10 cellular contexts compared by ENCODE assay signal in the genomic region with DNA sequence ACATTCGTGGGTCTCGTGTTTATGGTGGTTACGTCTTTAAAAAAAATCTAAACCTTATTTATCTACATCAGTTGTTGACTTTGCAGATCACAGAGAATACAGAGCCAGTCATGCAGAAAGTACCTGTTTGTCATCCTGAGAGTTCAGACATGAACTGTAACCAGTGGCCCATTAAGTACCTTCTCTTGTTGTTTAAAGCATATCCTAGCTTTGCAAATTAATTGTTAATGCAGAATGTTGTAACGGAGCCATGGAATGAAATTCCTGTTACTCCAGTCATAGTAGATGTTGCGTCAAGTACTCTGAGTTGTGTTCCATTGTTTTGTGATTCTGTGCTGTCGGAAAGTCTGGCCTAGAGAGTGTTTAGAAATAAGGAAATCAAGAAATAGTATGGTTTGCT.
DNase-seq lines count a peak whose midpoint lies in the region; ATAC-seq and TF ChIP-seq lines count a peak whose summit lies in the region.
"Had no signal": no experiment of that assay in that cellular context is flagged by ENCODE, and none has a peak within 500 bp of the region (broad histone marks: within the 10 kb centered on the region; RNA-seq: fewer than 3 reads in every experiment).

No MANE protein-coding gene starts in this region.

- no peaks in the 10 kb centered on the region for H3K27me3 Mint-ChIP-seq in stimulated activated naive B cell treated with anti-CD40 and anti-IgM and Interleukin-4, amounts not matched to agents 10 μg/mL and 1 μg/mL and 100 μg/mL, for 72 hours

- H3K4me1 Mint-ChIP-seq in stimulated activated naive B cell treated with anti-CD40 and anti-IgM and Interleukin-4, amounts not matched to agents 10 μg/mL and 1 μg/mL and 100 μg/mL, for 72 hours, result no peaks in the 10 kb centered on the region
- H3K4me1 Mint-ChIP-seq: immature natural killer cell had no signal

- H3K9me3 ChIP-seq in mammary epithelial cell (replicated peaks; ENCODE audit: insufficient read depth, low read length), result no peaks in the 10 kb centered on the region
- H3K9me3 ChIP-seq in parathyroid adenoma (ENCODE audit: control insufficient read depth, low read length), result no peaks in the 10 kb centered on the region

- H3K4me3 ChIP-seq in mammary epithelial cell (replicated peaks in 1 of 3; ENCODE audit: insufficient read depth in 1 of 3, low read depth in 2 of 3, low read length in 3 of 3) (no peak overlapping the region), parathyroid adenoma (ENCODE audit: low read depth, low read length) (no peak overlapping the region)
- H3K4me3 ChIP-seq: SK-N-MC had no signal

- no peaks in the 10 kb centered on the region for H3K79me2 ChIP-seq in mammary epithelial cell (ENCODE audit: insufficient read depth, low read length)
- no peaks in the 10 kb centered on the region for H3K79me2 ChIP-seq in parathyroid adenoma

- H3K9me3 Mint-ChIP-seq in stimulated activated naive B cell treated with anti-CD40 and anti-IgM and Interleukin-4, amounts not matched to agents 10 μg/mL and 1 μg/mL and 100 μg/mL, for 72 hours, result peaks cover 0 to 7% of the 10 kb centered on the region in 2 donors

- in situ Hi-C loops in mammary epithelial cell (cut with MboI; ENCODE audit: low sequenced_read_pairs in 2 of 2), result no loop called here

- H4K20me1 ChIP-seq in mammary epithelial cell (ENCODE audit: insufficient read depth, low read length), result no peaks in the 10 kb centered on the region

- no peaks in the 10 kb centered on the region for H3K36me3 Mint-ChIP-seq in stimulated activated naive B cell treated with anti-CD40 and anti-IgM and Interleukin-4, amounts not matched to agents 10 μg/mL and 1 μg/mL and 100 μg/mL, for 72 hours
- H3K36me3 Mint-ChIP-seq: immature natural killer cell had no signal

- CTCF ChIA-PET in mammary epithelial cell (lab: Charles Lee; ENCODE audit: low non-redundant PET), result no interaction called here

- DNase-seq in EL, result peak; percentile 26
- peak; percentile 19 for DNase-seq in NCI-H128 (lab: John Stamatoyannopoulos, UW; ENCODE audit: unreplicated experiment)
- DNase-seq in mammary epithelial cell, result peak; percentile 30
- no peak for DNase-seq in stimulated activated naive B cell treated with anti-CD40 and anti-IgM and Interleukin-4, amounts not matched to agents 10 μg/mL and 1 μg/mL and 100 μg/mL, for 72 hours
- DNase-seq in activated T-cell treated with anti-CD3 and anti-CD28 coated beads, Interleukin-2, amount 50 U/mL, for 1 hour, result no peak
- DNase-seq in NCI-H446 (lab: John Stamatoyannopoulos, UW), result no peak
- DNase-seq: immature natural killer cell, MM.1S had no signal

- no peaks in the 10 kb centered on the region for H3K27me3 ChIP-seq in mammary epithelial cell (ENCODE audit: insufficient read depth, low read length)
- no peaks in the 10 kb centered on the region for H3K27me3 ChIP-seq in parathyroid adenoma (ENCODE audit: control insufficient read depth, insufficient read depth, low read length)

- no peak overlapping the region for H3K27ac Mint-ChIP-seq in stimulated activated naive B cell treated with anti-CD40 and anti-IgM and Interleukin-4, amounts not matched to agents 10 μg/mL and 1 μg/mL and 100 μg/mL, for 72 hours
- H3K27ac Mint-ChIP-seq: immature natural killer cell had no signal

- dilution Hi-C loops in mammary epithelial cell (cut with HindIII; ENCODE audit: low sequenced_read_pairs), result no loop called here

- H3K9ac ChIP-seq in mammary epithelial cell (ENCODE audit: insufficient read depth, low read length) (no peak overlapping the region), parathyroid adenoma (no peak overlapping the region)

- intact Hi-C loops in mammary epithelial cell (cut with micrococcal nuclease), result no loop called here

- H3K4me1 ChIP-seq in mammary epithelial cell (ENCODE audit: insufficient read depth, low read length), result no peaks in the 10 kb centered on the region
- no peaks in the 10 kb centered on the region for H3K4me1 ChIP-seq in parathyroid adenoma

- H3K4me3 Mint-ChIP-seq in stimulated activated naive B cell treated with anti-CD40 and anti-IgM and Interleukin-4, amounts not matched to agents 10 μg/mL and 1 μg/mL and 100 μg/mL, for 72 hours, result no peak overlapping the region
- H3K4me3 Mint-ChIP-seq: immature natural killer cell had no signal

- H2AFZ ChIP-seq in mammary epithelial cell (ENCODE audit: low read depth, low read length) (no peak overlapping the region), parathyroid adenoma (no peak overlapping the region)

- H3K4me2 ChIP-seq in mammary epithelial cell (ENCODE audit: insufficient read depth, low read depth, low read length) (no peak overlapping the region), parathyroid adenoma (ENCODE audit: low read length) (peak overlapping the region; percentile 5)

- TF ChIP-seq CTCF in mammary epithelial cell (conservative IDR thresholded peaks at IDR 0.05 in 1 of 2, IDR thresholded peaks at IDR 0.05 in 1 of 2; ENCODE audit: extremely low read depth in 1 of 2, insufficient read depth in 1 of 2, low read depth in 1 of 2, low read length in 2 of 2) (no peak), parathyroid adenoma (IDR thresholded peaks at IDR 0.05) (no peak)

- no peaks in the 10 kb centered on the region for H3K36me3 ChIP-seq in mammary epithelial cell (ENCODE audit: insufficient read depth, low read length)
- H3K36me3 ChIP-seq in parathyroid adenoma (ENCODE audit: control insufficient read depth, insufficient read depth, low read length), result no peaks in the 10 kb centered on the region

- H3K27ac ChIP-seq in mammary epithelial cell (ENCODE audit: insufficient read depth, low read depth, low read length), result no peak overlapping the region
- H3K27ac ChIP-seq in parathyroid adenoma, result no peak overlapping the region
- H3K27ac ChIP-seq: SK-N-MC had no signal

- 80% methylated on average over 6 of the region's 6 CpGs for WGBS in mammary epithelial cell (ENCODE audit: low coverage, missing lambda C conversion rate)

- no TSS peak for BruUV-seq in mammary epithelial cell (replicated peaks; lab: Mats Ljungman, UMichigan)

- no peak for ATAC-seq in stimulated activated naive B cell treated with anti-CD40 and anti-IgM and Interleukin-4, amounts not matched to agents 10 μg/mL and 1 μg/mL and 100 μg/mL, for 72 hours (replicated peaks)

Comparison
In these comparisons a context has a peak if more than half of its experiments do, and no peak if none do; other contexts are left out.
1. DNase-seq: peak in EL (single experiment), NCI-H128 (single experiment) and mammary epithelial cell (single experiment); none in stimulated activated naive B cell treated with anti-CD40 and anti-IgM and Interleukin-4, amounts not matched to agents 10 μg/mL and 1 μg/mL and 100 μg/mL, for 72 hours (single experiment), activated T-cell treated with anti-CD3 and anti-CD28 coated beads, Interleukin-2, amount 50 U/mL, for 1 hour (single experiment) and NCI-H446 (0 of 2).